Comparison of ENCODE assay signal across 1 cellular context in genomic region chr6:111709615-111710398, GRCh38.
TF ChIP-seq lines count a peak whose summit lies in the region.

No MANE protein-coding gene starts in this region.

TF ChIP-seq in K562, 482 proteins besides CTCF, POLR2A, EP300 and RAD21 (continued from another document):
- 0 out of 4 replicates have a peak, but pooled peaks of 1 of the 2 experiments have one; percentile 7 for TF ChIP-seq RCOR1 (IDR thresholded peaks at IDR 0.05; ENCODE audit: borderline replicate concordance in 1 of 2, low read depth in 2 of 2, low read length in 2 of 2)
- TF ChIP-seq EGR1 (conservative IDR thresholded peaks at IDR 0.05): 0 out of 2 replicates have a peak, but pooled peaks have one; percentile 13
- TF ChIP-seq YY1 (IDR thresholded peaks at IDR 0.05; ENCODE audit: borderline replicate concordance in 1 of 3, control insufficient read depth in 1 of 3, extremely low read depth in 1 of 3, insufficient read depth in 3 of 3, insufficient read length in 1 of 3, insufficient replicate concordance in 2 of 3, low read depth in 1 of 3, low read length in 2 of 3): peak in 1 of 3 experiments; percentile 49
- TF ChIP-seq SMC3 (conservative IDR thresholded peaks at IDR 0.05; ENCODE audit: insufficient read depth, low read depth, low read length): peak; percentile 79
- no peak for TF ChIP-seq SAP30 (IDR thresholded peaks at IDR 0.05; ENCODE audit: borderline replicate concordance, insufficient read depth, low read depth, low read length, poor library complexity, severe bottlenecking)
- peak; percentile 62 for TF ChIP-seq ATF3 (IDR thresholded peaks at IDR 0.05)
- no peak for TF ChIP-seq ATF3 (CRISPR knock-in tag; conservative IDR thresholded peaks at IDR 0.05)
- no peak for TF ChIP-seq GABPA (tag; conservative IDR thresholded peaks at IDR 0.05; ENCODE audit: low read depth)
- TF ChIP-seq ARID2 (IDR thresholded peaks at IDR 0.05): peak; percentile 34; the same call in 1 of the 2 replicates
- no peak for TF ChIP-seq PRMT5 (CRISPR knock-in tag; IDR thresholded peaks at IDR 0.05)
- no peak for TF ChIP-seq NR2F6 (CRISPR knock-in tag; IDR thresholded peaks at IDR 0.05)
